16 cellular contexts compared by ENCODE assay signal in genomic region chr11:99534812-99535211, GRCh38.
DNase-seq lines count a peak whose midpoint lies in the region; ATAC-seq, FAIRE-seq and TF ChIP-seq lines count a peak whose summit lies in the region.
"Had no signal": no experiment of that assay in that cellular context is flagged by ENCODE, and none has a peak within 500 bp of the region (broad histone marks: within the 10 kb centered on the region; RNA-seq: fewer than 3 reads in every experiment).

No MANE protein-coding gene starts in this region.

- ATAC-seq in GM18861 (IDR thresholded peaks at IDR 0.05; ENCODE audit: unreplicated experiment) = peak; percentile 65
- ATAC-seq in HG02588 (IDR thresholded peaks at IDR 0.05; ENCODE audit: unreplicated experiment) = peak; percentile 79
- ATAC-seq in HG03378 (IDR thresholded peaks at IDR 0.05; ENCODE audit: unreplicated experiment) = peak; percentile 82
- ATAC-seq: activated naive CD4-positive, alpha-beta T cell treated with anti-CD3 and anti-CD28 coated beads, Interleukin-2, amount 50 U/mL, for 72 hours; HCT116 had no signal

- DNase-seq in epithelial cell of esophagus (ENCODE audit: low read depth) (peak; percentile 54), NCI-H1417 (lab: John Stamatoyannopoulos, UW) (no peak), urothelium cell line (ENCODE audit: low spot score) (no peak), midbrain (lab: John Stamatoyannopoulos, UW) (no peak), GM12891 (ENCODE audit: insufficient read length, low spot score) (no peak)
- DNase-seq: C1 segment of cervical spinal cord, foreskin melanocyte, naive B cell, NCI-H146, NCI-H82, SJCRH30 had no signal

- no peak for TF ChIP-seq POLR2A in GM12891 (IDR thresholded peaks at IDR 0.05; ENCODE audit: low read depth, low read length)

- FAIRE-seq in urothelium cell line (lab: Jason Lieb, UNC) (no peak), GM12891 (lab: Jason Lieb, UNC) (no peak)

- TF ChIP-seq CTCF in epithelial cell of esophagus (IDR thresholded peaks at IDR 0.05; ENCODE audit: insufficient read depth, low read depth, low read length, missing control alignments) = no peak

- no peak overlapping the region for H3K4me3 ChIP-seq in epithelial cell of esophagus (ENCODE audit: low read length)
- H3K4me3 ChIP-seq: SJCRH30 had no signal

TF ChIP-seq in GM12891, 5 proteins besides CTCF, POLR2A, EP300 and RAD21:
- TF ChIP-seq POLR2AphosphoS5 (IDR thresholded peaks at IDR 0.05; ENCODE audit: low read depth, low read length) (no peak), PAX5 (IDR thresholded peaks at IDR 0.05; ENCODE audit: insufficient read depth, low read length, severe bottlenecking) (no peak), TAF1 (IDR thresholded peaks at IDR 0.05; ENCODE audit: low read depth, low read length) (no peak)
